14 cellular contexts compared by ENCODE assay signal in the genomic region with DNA sequence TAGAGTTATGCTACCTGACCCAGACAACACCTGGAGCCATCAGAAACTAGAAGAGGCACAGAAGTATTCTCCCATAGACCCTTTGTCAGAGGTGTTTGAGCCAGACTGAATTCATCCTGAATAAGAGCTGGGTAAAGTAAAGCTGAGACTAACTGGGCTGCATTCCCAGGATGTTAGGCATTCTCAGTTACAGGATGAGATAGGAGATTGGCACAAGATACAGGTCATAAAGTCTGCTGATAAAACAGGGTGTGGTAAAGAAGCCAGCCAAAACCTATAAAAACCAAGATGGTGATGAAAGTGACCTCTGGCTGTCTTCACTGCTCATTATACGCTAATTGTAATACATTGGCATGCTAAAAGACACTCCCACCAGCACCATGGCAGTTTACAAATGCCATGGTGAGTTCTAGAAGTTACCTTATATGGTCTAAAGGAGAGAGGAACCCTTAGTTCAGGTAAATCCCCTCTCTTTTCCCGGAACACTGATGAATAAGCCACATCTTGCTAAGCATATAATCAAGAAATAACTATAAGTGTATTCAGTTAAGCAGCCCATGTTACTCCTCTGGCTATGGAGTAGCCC.
"Had no signal": no experiment of that assay in that cellular context is flagged by ENCODE, and none has a peak within 500 bp of the region (broad histone marks: within the 10 kb centered on the region; RNA-seq: fewer than 3 reads in every experiment).

No MANE protein-coding gene starts in this region.

- DNase-seq: activated CD4-positive, alpha-beta T cell treated with anti-CD3 and anti-CD28 coated beads, Interleukin-2, amount 10 ng/mL, durations not matched to agents 7 days and 5 days; activated CD4-positive, CD25-positive, alpha-beta regulatory T cell; activated CD8-positive, alpha-beta memory T cell treated with anti-CD3 and anti-CD28 coated beads for 24 hours; activated naive CD4-positive, alpha-beta T cell treated with anti-CD3 and anti-CD28 coated beads for 36 hours; activated T-cell treated with anti-CD3 and anti-CD28 coated beads for 4 hours; naive thymus-derived CD8-positive, alpha-beta T cell; T-cell; tibial artery had no signal

- H3K27me3 ChIP-seq: cardiac muscle cell, gastroesophageal sphincter, hepatocyte, neutrophil, tibial artery had no signal

- H3K4me3 Mint-ChIP-seq: activated CD4-positive, alpha-beta T cell treated with anti-CD3 and anti-CD28 coated beads, Interleukin-2, amount 10 ng/mL, durations not matched to agents 7 days and 5 days; activated naive CD4-positive, alpha-beta T cell treated with anti-CD3 and anti-CD28 coated beads for 36 hours; activated T-helper 17 cell treated with anti-CD3 and anti-CD28 coated beads, Interleukin-2, amount 50 U/mL, for 72 hours; naive thymus-derived CD8-positive, alpha-beta T cell; T-cell had no signal

- H3K27ac ChIP-seq: cardiac muscle cell, gastroesophageal sphincter, hepatocyte, neutrophil, tibial artery had no signal

- H3K36me3 Mint-ChIP-seq: naive thymus-derived CD8-positive, alpha-beta T cell; T-cell had no signal

- H3K36me3 ChIP-seq: cardiac muscle cell, gastroesophageal sphincter, neutrophil, tibial artery had no signal

- H3K27ac Mint-ChIP-seq: activated CD4-positive, alpha-beta T cell treated with anti-CD3 and anti-CD28 coated beads, Interleukin-2, amount 10 ng/mL, durations not matched to agents 7 days and 5 days; activated naive CD4-positive, alpha-beta T cell treated with anti-CD3 and anti-CD28 coated beads for 36 hours; activated T-helper 17 cell treated with anti-CD3 and anti-CD28 coated beads, Interleukin-2, amount 50 U/mL, for 72 hours; naive thymus-derived CD8-positive, alpha-beta T cell; T-cell had no signal

- H3K4me1 Mint-ChIP-seq: activated CD4-positive, alpha-beta T cell treated with anti-CD3 and anti-CD28 coated beads, Interleukin-2, amount 10 ng/mL, durations not matched to agents 7 days and 5 days; activated T-helper 17 cell treated with anti-CD3 and anti-CD28 coated beads, Interleukin-2, amount 50 U/mL, for 72 hours; naive thymus-derived CD8-positive, alpha-beta T cell; T-cell had no signal

- ATAC-seq: activated T-helper 17 cell treated with anti-CD3 and anti-CD28 coated beads, Interleukin-2, amount 50 U/mL, for 72 hours; gastroesophageal sphincter; naive thymus-derived CD8-positive, alpha-beta T cell; T-cell had no signal

- H3K27me3 Mint-ChIP-seq: activated CD4-positive, alpha-beta T cell treated with anti-CD3 and anti-CD28 coated beads, Interleukin-2, amount 10 ng/mL, durations not matched to agents 7 days and 5 days; naive thymus-derived CD8-positive, alpha-beta T cell; T-cell had no signal

- H3K4me1 ChIP-seq: gastroesophageal sphincter, tibial artery had no signal

- H2AFZ ChIP-seq: hepatocyte had no signal

- H3K4me2 ChIP-seq: hepatocyte had no signal

- H3K9me3 ChIP-seq: gastroesophageal sphincter, neutrophil, tibial artery had no signal

- H3K9me3 Mint-ChIP-seq: activated CD4-positive, alpha-beta T cell treated with anti-CD3 and anti-CD28 coated beads, Interleukin-2, amount 10 ng/mL, durations not matched to agents 7 days and 5 days; activated naive CD4-positive, alpha-beta T cell treated with anti-CD3 and anti-CD28 coated beads for 36 hours had no signal

- H3K79me2 ChIP-seq: hepatocyte had no signal

- H3K4me3 ChIP-seq: cardiac muscle cell, gastroesophageal sphincter, hepatocyte, lung, tibial artery had no signal
